Comparison of ENCODE assay signal across 22 cellular contexts in genomic region chr5:4212071-4212739, GRCh38.
"Had no signal": no experiment of that assay in that cellular context is flagged by ENCODE, and none has a peak within 500 bp of the region (broad histone marks: within the 10 kb centered on the region; RNA-seq: fewer than 3 reads in every experiment).

No MANE protein-coding gene starts in this region.

- ATAC-seq: activated CD8-positive, alpha-beta memory T cell treated with anti-CD3 and anti-CD28 coated beads, Interleukin-2, amount 10 ng/mL, durations not matched to agents 7 days and 5 days; activated naive CD4-positive, alpha-beta T cell treated with anti-CD3 and anti-CD28 coated beads, Interleukin-2, amount 50 U/mL, for 72 hours; PC-3 had no signal

- DNase-seq: activated B cell treated with CpG ODN at 0.5 μM for 24 hours; activated CD4-positive, alpha-beta T cell treated with anti-CD3 and anti-CD28 coated beads for 1 hour; activated CD4-positive, alpha-beta T cell treated with anti-CD3 and anti-CD28 coated beads, Interleukin-2, amount 10 ng/mL, durations not matched to agents 24 days and 14 days; activated CD4-positive, alpha-beta T cell treated with anti-CD3 and anti-CD28 coated beads, Interleukin-2, amount 50 U/mL, for 48 hours; activated CD8-positive, alpha-beta memory T cell treated with anti-CD3 and anti-CD28 coated beads, Interleukin-2, amount 10 ng/mL, durations not matched to agents 7 days and 5 days; activated effector memory CD4-positive, alpha-beta T cell treated with anti-CD3 and anti-CD28 coated beads, Interleukin-2, amount 50 U/mL, for 16 hours; activated naive CD4-positive, alpha-beta T cell treated with Interleukin-2 at 50 U/mL for 16 hours; activated T-cell treated with anti-CD3 and anti-CD28 coated beads, Interleukin-2, amount 50 U/mL, for 24 hours; amygdala; MM.1S; NCI-H1436 treated with DMSO at 0.1 percent for 48 hours; NCI-H187; NCI-H2081; NCI-H510A treated with DMSO at 0.1 percent for 48 hours; NCI-H69; PC-3; SHP77 treated with DMSO at 0.1 percent for 48 hours; T-helper 9 cell had no signal

- H3K27ac Mint-ChIP-seq: activated B cell treated with CpG ODN at 0.5 μM for 24 hours; activated CD4-positive, alpha-beta T cell treated with anti-CD3 and anti-CD28 coated beads, Interleukin-2, amount 10 ng/mL, durations not matched to agents 24 days and 14 days; activated CD8-positive, alpha-beta memory T cell treated with anti-CD3 and anti-CD28 coated beads, Interleukin-2, amount 10 ng/mL, durations not matched to agents 7 days and 5 days; activated naive CD4-positive, alpha-beta T cell treated with anti-CD3 and anti-CD28 coated beads, Interleukin-2, amount 50 U/mL, for 72 hours; activated T-cell treated with anti-CD3 and anti-CD28 coated beads, Interleukin-2, amount 50 U/mL, for 24 hours; activated T-helper 1 cell treated with anti-CD3 and anti-CD28 coated beads, Interleukin-12 subunit alpha, Interleukin-12 subunit beta, Interleukin-2, Interleukin-4 antibody, amounts not matched to agents 30 ng/mL and 10 ng/mL and 1 ng/mL, durations not matched to agents 14 hours and 24 hours and 36 hours; brain; T-helper 1 cell treated with Interleukin-12 subunit alpha and Interleukin-12 subunit beta and Interleukin-4 antibody, amounts not matched to agents 30 μg/mL and 1 μg/mL, for 36 hours had no signal

- H3K4me3 Mint-ChIP-seq: activated B cell treated with CpG ODN at 0.5 μM for 24 hours; activated CD4-positive, alpha-beta T cell treated with anti-CD3 and anti-CD28 coated beads, Interleukin-2, amount 10 ng/mL, durations not matched to agents 24 days and 14 days; activated CD8-positive, alpha-beta memory T cell treated with anti-CD3 and anti-CD28 coated beads, Interleukin-2, amount 10 ng/mL, durations not matched to agents 7 days and 5 days; activated T-cell treated with anti-CD3 and anti-CD28 coated beads, Interleukin-2, amount 50 U/mL, for 24 hours; activated T-helper 1 cell treated with anti-CD3 and anti-CD28 coated beads, Interleukin-12 subunit alpha, Interleukin-12 subunit beta, Interleukin-2, Interleukin-4 antibody, amounts not matched to agents 30 ng/mL and 10 ng/mL and 1 ng/mL, durations not matched to agents 14 hours and 24 hours and 36 hours; brain; T-helper 1 cell treated with Interleukin-12 subunit alpha and Interleukin-12 subunit beta and Interleukin-4 antibody, amounts not matched to agents 30 μg/mL and 1 μg/mL, for 36 hours had no signal

- H3K27me3 Mint-ChIP-seq: activated B cell treated with CpG ODN at 0.5 μM for 24 hours; activated CD4-positive, alpha-beta T cell treated with anti-CD3 and anti-CD28 coated beads, Interleukin-2, amount 10 ng/mL, durations not matched to agents 24 days and 14 days; activated CD8-positive, alpha-beta memory T cell treated with anti-CD3 and anti-CD28 coated beads, Interleukin-2, amount 10 ng/mL, durations not matched to agents 7 days and 5 days; activated T-cell treated with anti-CD3 and anti-CD28 coated beads, Interleukin-2, amount 50 U/mL, for 24 hours had no signal

- H3K36me3 Mint-ChIP-seq: activated CD8-positive, alpha-beta memory T cell treated with anti-CD3 and anti-CD28 coated beads, Interleukin-2, amount 10 ng/mL, durations not matched to agents 7 days and 5 days; activated naive CD4-positive, alpha-beta T cell treated with anti-CD3 and anti-CD28 coated beads, Interleukin-2, amount 50 U/mL, for 72 hours; brain had no signal

- H3K4me1 Mint-ChIP-seq: activated B cell treated with CpG ODN at 0.5 μM for 24 hours; activated CD4-positive, alpha-beta T cell treated with anti-CD3 and anti-CD28 coated beads, Interleukin-2, amount 10 ng/mL, durations not matched to agents 24 days and 14 days; activated CD8-positive, alpha-beta memory T cell treated with anti-CD3 and anti-CD28 coated beads, Interleukin-2, amount 10 ng/mL, durations not matched to agents 7 days and 5 days had no signal
